In the genomic region with DNA sequence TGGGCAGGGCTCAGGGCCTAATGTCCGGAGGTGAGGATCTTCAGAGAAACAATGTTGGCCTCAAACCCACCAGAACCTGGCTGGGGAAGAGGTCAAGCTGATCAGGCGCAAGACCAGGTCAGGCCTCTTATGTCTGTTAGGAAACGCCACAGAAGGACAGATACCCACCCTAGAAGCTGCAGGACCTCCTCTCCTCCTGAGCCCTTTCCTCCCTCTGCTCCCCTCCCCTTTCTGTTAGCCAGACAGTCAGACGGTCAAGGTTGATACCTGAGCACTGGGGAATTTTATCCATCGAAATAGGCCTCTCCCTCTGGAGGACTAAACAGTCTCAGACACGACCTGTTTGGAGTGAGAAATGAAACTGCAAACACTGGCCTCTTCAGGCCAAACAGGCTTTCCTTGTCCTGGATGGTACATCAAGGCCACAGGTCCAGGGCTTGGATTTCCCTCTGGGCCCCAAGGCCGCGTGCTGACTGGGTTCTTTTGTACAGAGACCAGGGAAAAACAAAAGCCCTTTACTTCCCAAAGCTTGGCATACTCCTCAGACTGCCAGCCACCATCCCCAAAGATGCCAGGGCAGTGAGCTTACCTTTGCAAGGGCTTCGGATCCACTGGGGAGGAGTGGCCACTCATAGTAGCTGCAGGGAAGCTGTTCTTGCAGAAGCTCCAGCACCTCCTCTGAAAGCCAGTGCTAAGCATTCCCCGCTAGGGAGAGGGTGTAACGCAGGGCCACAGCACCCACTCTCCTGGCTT, we compare ENCODE assay signal across 1 cellular context.
TF ChIP-seq lines count a peak whose summit lies in the region.

No MANE protein-coding gene starts in this region.

TF ChIP-seq in HepG2, 621 proteins besides CTCF, POLR2A, EP300 and RAD21 (continued from another document and continues in another):
- TF ChIP-seq, protein P1, sequence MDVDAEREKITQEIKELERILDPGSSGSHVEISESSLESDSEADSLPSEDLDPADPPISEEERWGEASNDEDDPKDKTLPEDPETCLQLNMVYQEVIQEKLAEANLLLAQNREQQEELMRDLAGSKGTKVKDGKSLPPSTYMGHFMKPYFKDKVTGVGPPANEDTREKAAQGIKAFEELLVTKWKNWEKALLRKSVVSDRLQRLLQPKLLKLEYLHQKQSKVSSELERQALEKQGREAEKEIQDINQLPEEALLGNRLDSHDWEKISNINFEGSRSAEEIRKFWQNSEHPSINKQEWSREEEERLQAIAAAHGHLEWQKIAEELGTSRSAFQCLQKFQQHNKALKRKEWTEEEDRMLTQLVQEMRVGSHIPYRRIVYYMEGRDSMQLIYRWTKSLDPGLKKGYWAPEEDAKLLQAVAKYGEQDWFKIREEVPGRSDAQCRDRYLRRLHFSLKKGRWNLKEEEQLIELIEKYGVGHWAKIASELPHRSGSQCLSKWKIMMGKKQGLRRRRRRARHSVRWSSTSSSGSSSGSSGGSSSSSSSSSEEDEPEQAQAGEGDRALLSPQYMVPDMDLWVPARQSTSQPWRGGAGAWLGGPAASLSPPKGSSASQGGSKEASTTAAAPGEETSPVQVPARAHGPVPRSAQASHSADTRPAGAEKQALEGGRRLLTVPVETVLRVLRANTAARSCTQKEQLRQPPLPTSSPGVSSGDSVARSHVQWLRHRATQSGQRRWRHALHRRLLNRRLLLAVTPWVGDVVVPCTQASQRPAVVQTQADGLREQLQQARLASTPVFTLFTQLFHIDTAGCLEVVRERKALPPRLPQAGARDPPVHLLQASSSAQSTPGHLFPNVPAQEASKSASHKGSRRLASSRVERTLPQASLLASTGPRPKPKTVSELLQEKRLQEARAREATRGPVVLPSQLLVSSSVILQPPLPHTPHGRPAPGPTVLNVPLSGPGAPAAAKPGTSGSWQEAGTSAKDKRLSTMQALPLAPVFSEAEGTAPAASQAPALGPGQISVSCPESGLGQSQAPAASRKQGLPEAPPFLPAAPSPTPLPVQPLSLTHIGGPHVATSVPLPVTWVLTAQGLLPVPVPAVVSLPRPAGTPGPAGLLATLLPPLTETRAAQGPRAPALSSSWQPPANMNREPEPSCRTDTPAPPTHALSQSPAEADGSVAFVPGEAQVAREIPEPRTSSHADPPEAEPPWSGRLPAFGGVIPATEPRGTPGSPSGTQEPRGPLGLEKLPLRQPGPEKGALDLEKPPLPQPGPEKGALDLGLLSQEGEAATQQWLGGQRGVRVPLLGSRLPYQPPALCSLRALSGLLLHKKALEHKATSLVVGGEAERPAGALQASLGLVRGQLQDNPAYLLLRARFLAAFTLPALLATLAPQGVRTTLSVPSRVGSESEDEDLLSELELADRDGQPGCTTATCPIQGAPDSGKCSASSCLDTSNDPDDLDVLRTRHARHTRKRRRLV (CRISPR knock-in tag; IDR thresholded peaks at IDR 0.05): no peak
- TF ChIP-seq SMYD3 (CRISPR knock-in tag; IDR thresholded peaks at IDR 0.05) (no peak), ZKSCAN5 (CRISPR knock-in tag; IDR thresholded peaks at IDR 0.05) (no peak), ADNP (CRISPR knock-in tag; IDR thresholded peaks at IDR 0.05) (no peak), ZNF773 (CRISPR knock-in tag; IDR thresholded peaks at IDR 0.05; ENCODE audit: borderline replicate concordance) (no peak), CBX1 (IDR thresholded peaks at IDR 0.05; ENCODE audit: low read depth) (no peak), RBAK (CRISPR knock-in tag; IDR thresholded peaks at IDR 0.05) (0 out of 2 replicates have a peak, but pooled peaks have one; percentile 36), ZNF776 (CRISPR knock-in tag; IDR thresholded peaks at IDR 0.05) (peak; percentile 48; the same call in 1 of the 2 replicates), ZNF263 (CRISPR knock-in tag; IDR thresholded peaks at IDR 0.05) (peak; percentile 53; the same call in 1 of the 2 replicates), PCBP2 (optimal IDR thresholded peaks at IDR 0.05; ENCODE audit: low read depth, low read length, poor library complexity, severe bottlenecking) (no peak), SRSF1 (optimal IDR thresholded peaks at IDR 0.05; ENCODE audit: low read depth, low read length) (peak; percentile 11), FOXA1 (IDR thresholded peaks at IDR 0.05) (no peak), FOXA1 (CRISPR knock-in tag; IDR thresholded peaks at IDR 0.05) (peak; percentile 52; the same call in 1 of the 2 replicates), RNF2 (conservative IDR thresholded peaks at IDR 0.05; ENCODE audit: low read depth) (no peak), POLR2G (IDR thresholded peaks at IDR 0.05; ENCODE audit: low read depth, low read length) (no peak), ZNF260 (CRISPR knock-in tag; IDR thresholded peaks at IDR 0.05; ENCODE audit: borderline replicate concordance, low read depth) (no peak), CBX2 (IDR thresholded peaks at IDR 0.05; ENCODE audit: low read depth, low read length) (no peak), CBX2 (CRISPR knock-in tag; IDR thresholded peaks at IDR 0.05; ENCODE audit: low read depth) (no peak), ZMYM2 (CRISPR knock-in tag; IDR thresholded peaks at IDR 0.05) (peak; percentile 81), SAFB2 (CRISPR knock-in tag; IDR thresholded peaks at IDR 0.05; ENCODE audit: borderline replicate concordance, low read depth) (no peak)
- TF ChIP-seq, protein P2, sequence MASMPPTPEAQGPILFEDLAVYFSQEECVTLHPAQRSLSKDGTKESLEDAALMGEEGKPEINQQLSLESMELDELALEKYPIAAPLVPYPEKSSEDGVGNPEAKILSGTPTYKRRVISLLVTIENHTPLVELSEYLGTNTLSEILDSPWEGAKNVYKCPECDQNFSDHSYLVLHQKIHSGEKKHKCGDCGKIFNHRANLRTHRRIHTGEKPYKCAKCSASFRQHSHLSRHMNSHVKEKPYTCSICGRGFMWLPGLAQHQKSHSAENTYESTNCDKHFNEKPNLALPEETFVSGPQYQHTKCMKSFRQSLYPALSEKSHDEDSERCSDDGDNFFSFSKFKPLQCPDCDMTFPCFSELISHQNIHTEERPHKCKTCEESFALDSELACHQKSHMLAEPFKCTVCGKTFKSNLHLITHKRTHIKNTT (CRISPR knock-in tag; IDR thresholded peaks at IDR 0.05): no peak
- TF ChIP-seq, protein P3, sequence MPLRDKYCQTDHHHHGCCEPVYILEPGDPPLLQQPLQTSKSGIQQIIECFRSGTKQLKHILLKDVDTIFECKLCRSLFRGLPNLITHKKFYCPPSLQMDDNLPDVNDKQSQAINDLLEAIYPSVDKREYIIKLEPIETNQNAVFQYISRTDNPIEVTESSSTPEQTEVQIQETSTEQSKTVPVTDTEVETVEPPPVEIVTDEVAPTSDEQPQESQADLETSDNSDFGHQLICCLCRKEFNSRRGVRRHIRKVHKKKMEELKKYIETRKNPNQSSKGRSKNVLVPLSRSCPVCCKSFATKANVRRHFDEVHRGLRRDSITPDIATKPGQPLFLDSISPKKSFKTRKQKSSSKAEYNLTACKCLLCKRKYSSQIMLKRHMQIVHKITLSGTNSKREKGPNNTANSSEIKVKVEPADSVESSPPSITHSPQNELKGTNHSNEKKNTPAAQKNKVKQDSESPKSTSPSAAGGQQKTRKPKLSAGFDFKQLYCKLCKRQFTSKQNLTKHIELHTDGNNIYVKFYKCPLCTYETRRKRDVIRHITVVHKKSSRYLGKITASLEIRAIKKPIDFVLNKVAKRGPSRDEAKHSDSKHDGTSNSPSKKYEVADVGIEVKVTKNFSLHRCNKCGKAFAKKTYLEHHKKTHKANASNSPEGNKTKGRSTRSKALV (CRISPR knock-in tag; IDR thresholded peaks at IDR 0.05): no peak
- TF ChIP-seq, protein P4, sequence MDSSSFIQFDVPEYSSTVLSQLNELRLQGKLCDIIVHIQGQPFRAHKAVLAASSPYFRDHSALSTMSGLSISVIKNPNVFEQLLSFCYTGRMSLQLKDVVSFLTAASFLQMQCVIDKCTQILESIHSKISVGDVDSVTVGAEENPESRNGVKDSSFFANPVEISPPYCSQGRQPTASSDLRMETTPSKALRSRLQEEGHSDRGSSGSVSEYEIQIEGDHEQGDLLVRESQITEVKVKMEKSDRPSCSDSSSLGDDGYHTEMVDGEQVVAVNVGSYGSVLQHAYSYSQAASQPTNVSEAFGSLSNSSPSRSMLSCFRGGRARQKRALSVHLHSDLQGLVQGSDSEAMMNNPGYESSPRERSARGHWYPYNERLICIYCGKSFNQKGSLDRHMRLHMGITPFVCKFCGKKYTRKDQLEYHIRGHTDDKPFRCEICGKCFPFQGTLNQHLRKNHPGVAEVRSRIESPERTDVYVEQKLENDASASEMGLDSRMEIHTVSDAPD (CRISPR knock-in tag; IDR thresholded peaks at IDR 0.05): no peak
- TF ChIP-seq, protein P5, sequence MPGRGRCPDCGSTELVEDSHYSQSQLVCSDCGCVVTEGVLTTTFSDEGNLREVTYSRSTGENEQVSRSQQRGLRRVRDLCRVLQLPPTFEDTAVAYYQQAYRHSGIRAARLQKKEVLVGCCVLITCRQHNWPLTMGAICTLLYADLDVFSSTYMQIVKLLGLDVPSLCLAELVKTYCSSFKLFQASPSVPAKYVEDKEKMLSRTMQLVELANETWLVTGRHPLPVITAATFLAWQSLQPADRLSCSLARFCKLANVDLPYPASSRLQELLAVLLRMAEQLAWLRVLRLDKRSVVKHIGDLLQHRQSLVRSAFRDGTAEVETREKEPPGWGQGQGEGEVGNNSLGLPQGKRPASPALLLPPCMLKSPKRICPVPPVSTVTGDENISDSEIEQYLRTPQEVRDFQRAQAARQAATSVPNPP (CRISPR knock-in tag; IDR thresholded peaks at IDR 0.05): no peak
- TF ChIP-seq, protein P6, sequence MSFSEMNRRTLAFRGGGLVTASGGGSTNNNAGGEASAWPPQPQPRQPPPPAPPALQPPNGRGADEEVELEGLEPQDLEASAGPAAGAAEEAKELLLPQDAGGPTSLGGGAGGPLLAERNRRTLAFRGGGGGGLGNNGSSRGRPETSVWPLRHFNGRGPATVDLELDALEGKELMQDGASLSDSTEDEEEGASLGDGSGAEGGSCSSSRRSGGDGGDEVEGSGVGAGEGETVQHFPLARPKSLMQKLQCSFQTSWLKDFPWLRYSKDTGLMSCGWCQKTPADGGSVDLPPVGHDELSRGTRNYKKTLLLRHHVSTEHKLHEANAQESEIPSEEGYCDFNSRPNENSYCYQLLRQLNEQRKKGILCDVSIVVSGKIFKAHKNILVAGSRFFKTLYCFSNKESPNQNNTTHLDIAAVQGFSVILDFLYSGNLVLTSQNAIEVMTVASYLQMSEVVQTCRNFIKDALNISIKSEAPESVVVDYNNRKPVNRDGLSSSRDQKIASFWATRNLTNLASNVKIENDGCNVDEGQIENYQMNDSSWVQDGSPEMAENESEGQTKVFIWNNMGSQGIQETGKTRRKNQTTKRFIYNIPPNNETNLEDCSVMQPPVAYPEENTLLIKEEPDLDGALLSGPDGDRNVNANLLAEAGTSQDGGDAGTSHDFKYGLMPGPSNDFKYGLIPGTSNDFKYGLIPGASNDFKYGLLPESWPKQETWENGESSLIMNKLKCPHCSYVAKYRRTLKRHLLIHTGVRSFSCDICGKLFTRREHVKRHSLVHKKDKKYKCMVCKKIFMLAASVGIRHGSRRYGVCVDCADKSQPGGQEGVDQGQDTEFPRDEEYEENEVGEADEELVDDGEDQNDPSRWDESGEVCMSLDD (CRISPR knock-in tag; IDR thresholded peaks at IDR 0.05; ENCODE audit: borderline replicate concordance): no peak
- TF ChIP-seq, protein P7, sequence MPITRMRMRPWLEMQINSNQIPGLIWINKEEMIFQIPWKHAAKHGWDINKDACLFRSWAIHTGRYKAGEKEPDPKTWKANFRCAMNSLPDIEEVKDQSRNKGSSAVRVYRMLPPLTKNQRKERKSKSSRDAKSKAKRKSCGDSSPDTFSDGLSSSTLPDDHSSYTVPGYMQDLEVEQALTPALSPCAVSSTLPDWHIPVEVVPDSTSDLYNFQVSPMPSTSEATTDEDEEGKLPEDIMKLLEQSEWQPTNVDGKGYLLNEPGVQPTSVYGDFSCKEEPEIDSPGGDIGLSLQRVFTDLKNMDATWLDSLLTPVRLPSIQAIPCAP (CRISPR knock-in tag; IDR thresholded peaks at IDR 0.05; ENCODE audit: low read depth): no peak
- TF ChIP-seq, protein P8, sequence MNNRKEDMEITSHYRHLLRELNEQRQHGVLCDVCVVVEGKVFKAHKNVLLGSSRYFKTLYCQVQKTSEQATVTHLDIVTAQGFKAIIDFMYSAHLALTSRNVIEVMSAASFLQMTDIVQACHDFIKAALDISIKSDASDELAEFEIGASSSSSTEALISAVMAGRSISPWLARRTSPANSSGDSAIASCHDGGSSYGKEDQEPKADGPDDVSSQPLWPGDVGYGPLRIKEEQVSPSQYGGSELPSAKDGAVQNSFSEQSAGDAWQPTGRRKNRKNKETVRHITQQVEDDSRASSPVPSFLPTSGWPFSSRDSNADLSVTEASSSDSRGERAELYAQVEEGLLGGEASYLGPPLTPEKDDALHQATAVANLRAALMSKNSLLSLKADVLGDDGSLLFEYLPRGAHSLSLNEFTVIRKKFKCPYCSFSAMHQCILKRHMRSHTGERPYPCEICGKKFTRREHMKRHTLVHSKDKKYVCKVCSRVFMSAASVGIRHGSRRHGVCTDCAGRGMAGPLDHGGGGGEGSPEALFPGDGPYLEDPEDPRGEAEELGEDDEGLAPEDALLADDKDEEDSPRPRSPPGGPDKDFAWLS (CRISPR knock-in tag; IDR thresholded peaks at IDR 0.05; ENCODE audit: borderline replicate concordance): no peak
- TF ChIP-seq, protein P9, sequence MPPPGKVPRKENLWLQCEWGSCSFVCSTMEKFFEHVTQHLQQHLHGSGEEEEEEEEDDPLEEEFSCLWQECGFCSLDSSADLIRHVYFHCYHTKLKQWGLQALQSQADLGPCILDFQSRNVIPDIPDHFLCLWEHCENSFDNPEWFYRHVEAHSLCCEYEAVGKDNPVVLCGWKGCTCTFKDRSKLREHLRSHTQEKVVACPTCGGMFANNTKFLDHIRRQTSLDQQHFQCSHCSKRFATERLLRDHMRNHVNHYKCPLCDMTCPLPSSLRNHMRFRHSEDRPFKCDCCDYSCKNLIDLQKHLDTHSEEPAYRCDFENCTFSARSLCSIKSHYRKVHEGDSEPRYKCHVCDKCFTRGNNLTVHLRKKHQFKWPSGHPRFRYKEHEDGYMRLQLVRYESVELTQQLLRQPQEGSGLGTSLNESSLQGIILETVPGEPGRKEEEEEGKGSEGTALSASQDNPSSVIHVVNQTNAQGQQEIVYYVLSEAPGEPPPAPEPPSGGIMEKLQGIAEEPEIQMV (CRISPR knock-in tag; IDR thresholded peaks at IDR 0.05; ENCODE audit: low read depth): peak; percentile 84
